Comparison of ENCODE assay signal across 1 cellular context in the genomic region with DNA sequence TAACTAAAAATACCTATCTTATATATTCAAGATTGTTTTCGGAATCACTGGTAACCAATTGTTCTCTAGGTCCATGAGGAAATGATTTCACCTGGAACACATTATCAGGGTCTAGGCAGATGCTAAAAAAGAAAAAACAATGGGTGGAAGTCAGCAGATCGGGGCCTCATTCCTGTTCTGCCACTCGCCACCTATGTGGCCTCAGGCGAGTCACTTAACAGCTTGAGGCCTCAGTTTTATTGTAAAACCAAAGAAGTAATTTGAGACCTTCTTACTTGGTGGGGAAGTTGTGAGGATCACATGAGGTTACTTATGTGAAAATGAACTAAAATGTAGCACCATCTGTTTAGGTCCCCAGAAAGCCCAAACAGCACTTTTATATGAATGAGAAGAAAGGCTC.
TF ChIP-seq lines count a peak whose summit lies in the region.

No MANE protein-coding gene starts in this region.

TF ChIP-seq in GM23338, 12 proteins besides CTCF, POLR2A, EP300 and RAD21:
- TF ChIP-seq, protein P1, sequence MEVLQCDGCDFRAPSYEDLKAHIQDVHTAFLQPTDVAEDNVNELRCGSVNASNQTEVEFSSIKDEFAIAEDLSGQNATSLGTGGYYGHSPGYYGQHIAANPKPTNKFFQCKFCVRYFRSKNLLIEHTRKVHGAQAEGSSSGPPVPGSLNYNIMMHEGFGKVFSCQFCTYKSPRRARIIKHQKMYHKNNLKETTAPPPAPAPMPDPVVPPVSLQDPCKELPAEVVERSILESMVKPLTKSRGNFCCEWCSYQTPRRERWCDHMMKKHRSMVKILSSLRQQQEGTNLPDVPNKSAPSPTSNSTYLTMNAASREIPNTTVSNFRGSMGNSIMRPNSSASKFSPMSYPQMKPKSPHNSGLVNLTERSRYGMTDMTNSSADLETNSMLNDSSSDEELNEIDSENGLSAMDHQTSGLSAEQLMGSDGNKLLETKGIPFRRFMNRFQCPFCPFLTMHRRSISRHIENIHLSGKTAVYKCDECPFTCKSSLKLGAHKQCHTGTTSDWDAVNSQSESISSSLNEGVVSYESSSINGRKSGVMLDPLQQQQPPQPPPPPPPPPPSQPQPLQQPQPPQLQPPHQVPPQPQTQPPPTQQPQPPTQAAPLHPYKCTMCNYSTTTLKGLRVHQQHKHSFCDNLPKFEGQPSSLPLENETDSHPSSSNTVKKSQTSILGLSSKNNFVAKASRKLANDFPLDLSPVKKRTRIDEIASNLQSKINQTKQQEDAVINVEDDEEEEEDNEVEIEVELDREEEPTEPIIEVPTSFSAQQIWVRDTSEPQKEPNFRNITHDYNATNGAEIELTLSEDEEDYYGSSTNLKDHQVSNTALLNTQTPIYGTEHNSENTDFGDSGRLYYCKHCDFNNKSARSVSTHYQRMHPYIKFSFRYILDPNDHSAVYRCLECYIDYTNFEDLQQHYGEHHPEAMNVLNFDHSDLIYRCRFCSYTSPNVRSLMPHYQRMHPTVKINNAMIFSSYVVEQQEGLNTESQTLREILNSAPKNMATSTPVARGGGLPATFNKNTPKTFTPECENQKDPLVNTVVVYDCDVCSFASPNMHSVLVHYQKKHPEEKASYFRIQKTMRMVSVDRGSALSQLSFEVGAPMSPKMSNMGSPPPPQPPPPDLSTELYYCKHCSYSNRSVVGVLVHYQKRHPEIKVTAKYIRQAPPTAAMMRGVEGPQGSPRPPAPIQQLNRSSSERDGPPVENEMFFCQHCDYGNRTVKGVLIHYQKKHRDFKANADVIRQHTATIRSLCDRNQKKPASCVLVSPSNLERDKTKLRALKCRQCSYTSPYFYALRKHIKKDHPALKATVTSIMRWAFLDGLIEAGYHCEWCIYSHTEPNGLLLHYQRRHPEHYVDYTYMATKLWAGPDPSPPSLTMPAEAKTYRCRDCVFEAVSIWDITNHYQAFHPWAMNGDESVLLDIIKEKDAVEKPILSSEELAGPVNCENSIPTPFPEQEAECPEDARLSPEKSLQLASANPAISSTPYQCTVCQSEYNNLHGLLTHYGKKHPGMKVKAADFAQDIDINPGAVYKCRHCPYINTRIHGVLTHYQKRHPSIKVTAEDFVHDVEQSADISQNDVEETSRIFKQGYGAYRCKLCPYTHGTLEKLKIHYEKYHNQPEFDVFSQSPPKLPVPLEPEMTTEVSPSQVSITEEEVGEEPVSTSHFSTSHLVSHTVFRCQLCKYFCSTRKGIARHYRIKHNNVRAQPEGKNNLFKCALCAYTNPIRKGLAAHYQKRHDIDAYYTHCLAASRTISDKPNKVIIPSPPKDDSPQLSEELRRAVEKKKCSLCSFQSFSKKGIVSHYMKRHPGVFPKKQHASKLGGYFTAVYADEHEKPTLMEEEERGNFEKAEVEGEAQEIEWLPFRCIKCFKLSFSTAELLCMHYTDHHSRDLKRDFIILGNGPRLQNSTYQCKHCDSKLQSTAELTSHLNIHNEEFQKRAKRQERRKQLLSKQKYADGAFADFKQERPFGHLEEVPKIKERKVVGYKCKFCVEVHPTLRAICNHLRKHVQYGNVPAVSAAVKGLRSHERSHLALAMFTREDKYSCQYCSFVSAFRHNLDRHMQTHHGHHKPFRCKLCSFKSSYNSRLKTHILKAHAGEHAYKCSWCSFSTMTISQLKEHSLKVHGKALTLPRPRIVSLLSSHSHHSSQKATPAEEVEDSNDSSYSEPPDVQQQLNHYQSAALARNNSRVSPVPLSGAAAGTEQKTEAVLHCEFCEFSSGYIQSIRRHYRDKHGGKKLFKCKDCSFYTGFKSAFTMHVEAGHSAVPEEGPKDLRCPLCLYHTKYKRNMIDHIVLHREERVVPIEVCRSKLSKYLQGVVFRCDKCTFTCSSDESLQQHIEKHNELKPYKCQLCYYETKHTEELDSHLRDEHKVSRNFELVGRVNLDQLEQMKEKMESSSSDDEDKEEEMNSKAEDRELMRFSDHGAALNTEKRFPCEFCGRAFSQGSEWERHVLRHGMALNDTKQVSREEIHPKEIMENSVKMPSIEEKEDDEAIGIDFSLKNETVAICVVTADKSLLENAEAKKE (CRISPR knock-in tag; IDR thresholded peaks at IDR 0.05) = no peak
- TF ChIP-seq POLR2AphosphoS5 (IDR thresholded peaks at IDR 0.05; ENCODE audit: low read depth) = no peak
- TF ChIP-seq, protein P2, sequence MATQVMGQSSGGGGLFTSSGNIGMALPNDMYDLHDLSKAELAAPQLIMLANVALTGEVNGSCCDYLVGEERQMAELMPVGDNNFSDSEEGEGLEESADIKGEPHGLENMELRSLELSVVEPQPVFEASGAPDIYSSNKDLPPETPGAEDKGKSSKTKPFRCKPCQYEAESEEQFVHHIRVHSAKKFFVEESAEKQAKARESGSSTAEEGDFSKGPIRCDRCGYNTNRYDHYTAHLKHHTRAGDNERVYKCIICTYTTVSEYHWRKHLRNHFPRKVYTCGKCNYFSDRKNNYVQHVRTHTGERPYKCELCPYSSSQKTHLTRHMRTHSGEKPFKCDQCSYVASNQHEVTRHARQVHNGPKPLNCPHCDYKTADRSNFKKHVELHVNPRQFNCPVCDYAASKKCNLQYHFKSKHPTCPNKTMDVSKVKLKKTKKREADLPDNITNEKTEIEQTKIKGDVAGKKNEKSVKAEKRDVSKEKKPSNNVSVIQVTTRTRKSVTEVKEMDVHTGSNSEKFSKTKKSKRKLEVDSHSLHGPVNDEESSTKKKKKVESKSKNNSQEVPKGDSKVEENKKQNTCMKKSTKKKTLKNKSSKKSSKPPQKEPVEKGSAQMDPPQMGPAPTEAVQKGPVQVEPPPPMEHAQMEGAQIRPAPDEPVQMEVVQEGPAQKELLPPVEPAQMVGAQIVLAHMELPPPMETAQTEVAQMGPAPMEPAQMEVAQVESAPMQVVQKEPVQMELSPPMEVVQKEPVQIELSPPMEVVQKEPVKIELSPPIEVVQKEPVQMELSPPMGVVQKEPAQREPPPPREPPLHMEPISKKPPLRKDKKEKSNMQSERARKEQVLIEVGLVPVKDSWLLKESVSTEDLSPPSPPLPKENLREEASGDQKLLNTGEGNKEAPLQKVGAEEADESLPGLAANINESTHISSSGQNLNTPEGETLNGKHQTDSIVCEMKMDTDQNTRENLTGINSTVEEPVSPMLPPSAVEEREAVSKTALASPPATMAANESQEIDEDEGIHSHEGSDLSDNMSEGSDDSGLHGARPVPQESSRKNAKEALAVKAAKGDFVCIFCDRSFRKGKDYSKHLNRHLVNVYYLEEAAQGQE (IDR thresholded peaks at IDR 0.05; ENCODE audit: unreplicated experiment) = no peak
- no peak for TF ChIP-seq ZNF331 (CRISPR knock-in tag; IDR thresholded peaks at IDR 0.05; ENCODE audit: low read depth)
- TF ChIP-seq JUNB (IDR thresholded peaks at IDR 0.05; ENCODE audit: unreplicated experiment) = no peak
- TF ChIP-seq, protein P3, sequence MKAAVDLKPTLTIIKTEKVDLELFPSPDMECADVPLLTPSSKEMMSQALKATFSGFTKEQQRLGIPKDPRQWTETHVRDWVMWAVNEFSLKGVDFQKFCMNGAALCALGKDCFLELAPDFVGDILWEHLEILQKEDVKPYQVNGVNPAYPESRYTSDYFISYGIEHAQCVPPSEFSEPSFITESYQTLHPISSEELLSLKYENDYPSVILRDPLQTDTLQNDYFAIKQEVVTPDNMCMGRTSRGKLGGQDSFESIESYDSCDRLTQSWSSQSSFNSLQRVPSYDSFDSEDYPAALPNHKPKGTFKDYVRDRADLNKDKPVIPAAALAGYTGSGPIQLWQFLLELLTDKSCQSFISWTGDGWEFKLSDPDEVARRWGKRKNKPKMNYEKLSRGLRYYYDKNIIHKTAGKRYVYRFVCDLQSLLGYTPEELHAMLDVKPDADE (IDR thresholded peaks at IDR 0.05) = no peak
- TF ChIP-seq EZH2 (IDR thresholded peaks at IDR 0.05; ENCODE audit: low read depth, unreplicated experiment) = no peak
- no peak for TF ChIP-seq ZNF114 (CRISPR knock-in tag; IDR thresholded peaks at IDR 0.05)
- TF ChIP-seq EZH2phosphoT487 (IDR thresholded peaks at IDR 0.05; ENCODE audit: unreplicated experiment) = no peak
- no peak for TF ChIP-seq STAT1 (IDR thresholded peaks at IDR 0.05; ENCODE audit: unreplicated experiment)
- no peak for TF ChIP-seq CREB1 (CRISPR knock-in tag; IDR thresholded peaks at IDR 0.05; ENCODE audit: low read depth)
- TF ChIP-seq NANOG (IDR thresholded peaks at IDR 0.05; ENCODE audit: borderline replicate concordance) = no peak
